In the genomic region with DNA sequence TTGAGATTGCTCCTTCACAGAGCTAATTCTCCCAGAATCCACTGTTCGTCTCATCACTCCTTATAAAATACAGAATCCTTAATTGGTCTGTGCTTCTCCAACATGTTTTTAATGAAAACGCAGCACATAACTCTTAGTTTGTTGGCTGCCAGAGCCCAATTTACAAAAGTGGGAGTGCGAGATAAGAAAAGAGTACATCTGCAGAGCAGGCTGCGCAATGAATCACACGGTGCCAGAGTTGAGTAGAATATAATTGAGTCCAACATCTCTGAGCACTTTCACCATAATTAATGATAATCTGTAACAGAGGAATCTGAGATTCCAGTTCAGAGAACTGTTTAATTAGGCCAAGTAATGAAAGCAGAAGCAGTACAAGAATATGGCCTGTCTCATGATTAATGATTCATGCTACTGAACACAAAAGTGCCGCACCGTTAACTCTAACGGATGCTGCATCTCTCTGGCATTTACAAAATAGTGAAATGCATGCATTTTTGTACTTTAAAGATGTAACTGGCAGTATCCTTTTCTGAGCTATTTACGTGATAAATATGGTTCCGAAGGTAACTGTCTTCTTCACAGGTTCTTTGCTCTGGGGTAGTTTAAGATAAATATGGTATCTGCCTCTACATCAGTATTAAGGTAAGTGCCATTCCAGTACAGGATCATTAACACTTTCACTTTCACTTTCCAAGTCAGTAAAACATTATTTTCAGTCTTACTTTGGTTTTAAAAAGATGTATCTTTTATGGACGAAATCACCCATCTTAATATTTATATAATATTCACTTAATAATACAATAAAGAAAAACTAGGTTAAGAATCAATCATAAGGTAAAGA, we compare ENCODE assay signal across 1 cellular context.
TF ChIP-seq lines count a peak whose summit lies in the region.

No MANE protein-coding gene starts in this region.

TF ChIP-seq in SK-N-SH treated with all-trans-retinoic acid at 6 μM for 48 hours, 23 proteins besides CTCF, POLR2A, EP300 and RAD21 (continued from another document):
- TF ChIP-seq, protein P1, sequence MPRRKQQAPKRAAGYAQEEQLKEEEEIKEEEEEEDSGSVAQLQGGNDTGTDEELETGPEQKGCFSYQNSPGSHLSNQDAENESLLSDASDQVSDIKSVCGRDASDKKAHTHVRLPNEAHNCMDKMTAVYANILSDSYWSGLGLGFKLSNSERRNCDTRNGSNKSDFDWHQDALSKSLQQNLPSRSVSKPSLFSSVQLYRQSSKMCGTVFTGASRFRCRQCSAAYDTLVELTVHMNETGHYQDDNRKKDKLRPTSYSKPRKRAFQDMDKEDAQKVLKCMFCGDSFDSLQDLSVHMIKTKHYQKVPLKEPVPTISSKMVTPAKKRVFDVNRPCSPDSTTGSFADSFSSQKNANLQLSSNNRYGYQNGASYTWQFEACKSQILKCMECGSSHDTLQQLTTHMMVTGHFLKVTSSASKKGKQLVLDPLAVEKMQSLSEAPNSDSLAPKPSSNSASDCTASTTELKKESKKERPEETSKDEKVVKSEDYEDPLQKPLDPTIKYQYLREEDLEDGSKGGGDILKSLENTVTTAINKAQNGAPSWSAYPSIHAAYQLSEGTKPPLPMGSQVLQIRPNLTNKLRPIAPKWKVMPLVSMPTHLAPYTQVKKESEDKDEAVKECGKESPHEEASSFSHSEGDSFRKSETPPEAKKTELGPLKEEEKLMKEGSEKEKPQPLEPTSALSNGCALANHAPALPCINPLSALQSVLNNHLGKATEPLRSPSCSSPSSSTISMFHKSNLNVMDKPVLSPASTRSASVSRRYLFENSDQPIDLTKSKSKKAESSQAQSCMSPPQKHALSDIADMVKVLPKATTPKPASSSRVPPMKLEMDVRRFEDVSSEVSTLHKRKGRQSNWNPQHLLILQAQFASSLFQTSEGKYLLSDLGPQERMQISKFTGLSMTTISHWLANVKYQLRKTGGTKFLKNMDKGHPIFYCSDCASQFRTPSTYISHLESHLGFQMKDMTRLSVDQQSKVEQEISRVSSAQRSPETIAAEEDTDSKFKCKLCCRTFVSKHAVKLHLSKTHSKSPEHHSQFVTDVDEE (CRISPR knock-in tag; IDR thresholded peaks at IDR 0.05), result peak; percentile 53; the same call in 1 of the 2 replicates
- TF ChIP-seq TCF4 (CRISPR knock-in tag; IDR thresholded peaks at IDR 0.05; ENCODE audit: borderline replicate concordance) (peak; percentile 14; the same call in 1 of the 2 replicates), ISL1 (CRISPR knock-in tag; IDR thresholded peaks at IDR 0.05) (no peak)
